Comparison of ENCODE assay signal across 1 cellular context in the genomic region with DNA sequence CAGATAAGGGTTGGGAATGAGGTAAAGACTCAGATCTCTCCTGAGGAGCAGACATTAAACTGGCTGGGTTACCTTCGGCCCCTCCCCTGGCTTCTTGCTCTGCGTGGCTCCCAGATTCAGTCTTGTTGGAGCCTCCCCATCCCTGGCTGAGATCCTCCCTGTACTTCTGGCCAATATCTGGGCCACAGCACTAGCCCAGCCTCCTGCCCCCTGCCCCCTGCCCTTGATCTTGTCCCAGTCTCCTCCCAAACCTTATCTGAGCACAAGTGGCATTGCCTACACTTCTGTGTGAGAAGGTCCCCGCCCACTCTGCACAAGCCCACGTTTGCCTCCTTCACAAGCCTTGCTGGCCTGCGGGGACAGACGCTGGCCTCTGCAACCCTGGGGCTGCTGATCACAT.
TF ChIP-seq lines count a peak whose summit lies in the region.

No MANE protein-coding gene starts in this region.

TF ChIP-seq in HepG2, 621 proteins besides CTCF, POLR2A, EP300 and RAD21:
- TF ChIP-seq ZNF572 (CRISPR knock-in tag; IDR thresholded peaks at IDR 0.05) (no peak), NCOR1 (IDR thresholded peaks at IDR 0.05; ENCODE audit: borderline replicate concordance, low read length) (no peak), IKZF1 (IDR thresholded peaks at IDR 0.05) (no peak), ZNF33A (CRISPR knock-in tag; IDR thresholded peaks at IDR 0.05; ENCODE audit: borderline replicate concordance) (no peak), ZNF552 (CRISPR knock-in tag; IDR thresholded peaks at IDR 0.05; ENCODE audit: borderline replicate concordance) (no peak), ATF1 (CRISPR knock-in tag; IDR thresholded peaks at IDR 0.05) (no peak), ZBTB21 (CRISPR knock-in tag; IDR thresholded peaks at IDR 0.05) (no peak), EHMT2 (IDR thresholded peaks at IDR 0.05; ENCODE audit: borderline replicate concordance, low read depth, low read length) (no peak), PLRG1 (conservative IDR thresholded peaks at IDR 0.05) (no peak), KAT7 (CRISPR knock-in tag; IDR thresholded peaks at IDR 0.05; ENCODE audit: borderline replicate concordance) (no peak), ZNF251 (CRISPR knock-in tag; IDR thresholded peaks at IDR 0.05) (no peak), ZNF180 (CRISPR knock-in tag; IDR thresholded peaks at IDR 0.05; ENCODE audit: borderline replicate concordance, low read depth) (no peak), GABPB1 (CRISPR knock-in tag; IDR thresholded peaks at IDR 0.05) (no peak), HNF1B (CRISPR knock-in tag; IDR thresholded peaks at IDR 0.05) (no peak), ZMYM2 (CRISPR knock-in tag; IDR thresholded peaks at IDR 0.05) (no peak)
- TF ChIP-seq, protein P1, sequence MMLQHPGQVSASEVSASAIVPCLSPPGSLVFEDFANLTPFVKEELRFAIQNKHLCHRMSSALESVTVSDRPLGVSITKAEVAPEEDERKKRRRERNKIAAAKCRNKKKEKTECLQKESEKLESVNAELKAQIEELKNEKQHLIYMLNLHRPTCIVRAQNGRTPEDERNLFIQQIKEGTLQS (CRISPR knock-in tag; IDR thresholded peaks at IDR 0.05) = no peak
